Comparison of ENCODE assay signal across 11 cellular contexts in the genomic region with DNA sequence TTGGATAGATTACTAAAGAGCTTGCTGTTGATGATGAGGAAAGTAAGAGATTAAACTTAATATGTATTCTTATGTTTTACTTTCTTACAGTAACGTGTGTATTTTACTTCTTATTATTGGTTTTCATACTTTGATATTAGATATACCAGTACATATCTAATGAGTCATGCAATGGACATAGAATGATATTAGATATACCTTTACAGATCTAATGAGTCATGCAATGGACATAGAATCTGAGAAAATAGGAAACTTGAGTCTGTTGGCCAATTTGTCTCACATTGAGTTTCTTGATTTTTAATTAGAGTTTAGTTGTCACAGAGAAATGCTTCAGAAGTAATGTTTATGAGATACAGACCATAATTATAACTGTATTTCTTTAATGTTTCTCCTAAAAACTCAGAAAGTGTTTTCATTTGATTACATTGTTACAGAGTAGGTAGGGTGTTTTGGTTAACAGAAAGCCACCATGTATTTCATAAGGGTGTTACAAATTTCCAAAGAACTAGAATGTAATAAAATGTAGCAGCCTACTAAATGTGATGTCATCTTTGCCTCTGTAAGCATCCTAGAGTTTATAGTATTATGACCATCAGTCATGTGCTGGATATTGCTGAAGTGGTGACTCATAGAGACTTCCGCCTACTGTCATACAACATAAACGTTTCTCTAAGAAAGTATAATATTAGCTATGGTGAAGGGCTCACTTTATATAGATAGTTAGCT. TPM values are rescaled to one million over a fixed set of nuclear protein-coding genes. Genes with fewer than 3 reads are reported as not detected.
A peak's percentile ranks its signal among the peaks of the same experiment; 100 is the strongest.
DNase-seq lines count a peak whose midpoint lies in the region; ATAC-seq and TF ChIP-seq lines count a peak whose summit lies in the region.
"Had no signal": no experiment of that assay in that cellular context is flagged by ENCODE, and none has a peak within 500 bp of the region (broad histone marks: within the 10 kb centered on the region; RNA-seq: fewer than 3 reads in every experiment).

No MANE protein-coding gene starts in this region.

- H3K36me3 Mint-ChIP-seq in MCF 10A (ENCODE audit: insufficient read depth, unreplicated experiment): no peaks in the 10 kb centered on the region
- peaks cover 2% of the 10 kb centered on the region for H3K36me3 Mint-ChIP-seq in activated naive CD4-positive, alpha-beta T cell treated with anti-CD3 and anti-CD28 coated beads for 36 hours (ENCODE audit: low read depth)
- no peaks in the 10 kb centered on the region for H3K36me3 Mint-ChIP-seq in activated naive CD8-positive, alpha-beta T cell treated with anti-CD3 and anti-CD28 coated beads, Interleukin-2, amount 50 U/mL, for 24 hours (ENCODE audit: low read depth)

- H3K4me1 ChIP-seq in breast epithelium: peaks cover 0 to 4% of the 10 kb centered on the region in 2 donors
- H3K4me1 ChIP-seq in upper lobe of right lung: peaks cover 10% of the 10 kb centered on the region
- H3K4me1 ChIP-seq in testis: peaks cover 7% of the 10 kb centered on the region

- BruUV-seq in MCF 10A (replicated peaks; lab: Mats Ljungman, UMichigan): TSS peak; percentile 78

- TF ChIP-seq POLR2A in breast epithelium (IDR thresholded peaks at IDR 0.05) (no peak), testis (IDR thresholded peaks at IDR 0.05) (no peak)

- peak; percentile 76 for DNase-seq in MCF 10A (ENCODE audit: unreplicated experiment)
- no peak for DNase-seq in breast epithelium (ENCODE audit: low spot score in 2 of 2)
- peak; percentile 69 for DNase-seq in RWPE1 (ENCODE audit: low spot score)
- DNase-seq in fibroblast of peridontal ligament (ENCODE audit: extremely low read depth): peak; percentile 92
- no peak for DNase-seq in upper lobe of right lung
- no peak for DNase-seq in testis
- DNase-seq in activated naive CD4-positive, alpha-beta T cell treated with anti-CD3 and anti-CD28 coated beads for 36 hours: no peak
- DNase-seq in activated naive CD8-positive, alpha-beta T cell treated with anti-CD3 and anti-CD28 coated beads, Interleukin-2, amount 50 U/mL, for 24 hours: no peak
- DNase-seq: NCI-H1105, T-helper 17 cell had no signal

- H3K9me3 ChIP-seq in breast epithelium: no peaks in the 10 kb centered on the region
- no peaks in the 10 kb centered on the region for H3K9me3 ChIP-seq in upper lobe of right lung
- no peaks in the 10 kb centered on the region for H3K9me3 ChIP-seq in testis

- no peak overlapping the region for H3K4me3 Mint-ChIP-seq in MCF 10A (ENCODE audit: unreplicated experiment)
- H3K4me3 Mint-ChIP-seq in activated naive CD4-positive, alpha-beta T cell treated with anti-CD3 and anti-CD28 coated beads for 36 hours: no peak overlapping the region
- H3K4me3 Mint-ChIP-seq in activated naive CD8-positive, alpha-beta T cell treated with anti-CD3 and anti-CD28 coated beads, Interleukin-2, amount 50 U/mL, for 24 hours: no peak overlapping the region

- H3K9me3 Mint-ChIP-seq in MCF 10A (ENCODE audit: unreplicated experiment): no peaks in the 10 kb centered on the region
- no peaks in the 10 kb centered on the region for H3K9me3 Mint-ChIP-seq in activated naive CD4-positive, alpha-beta T cell treated with anti-CD3 and anti-CD28 coated beads for 36 hours
- H3K9me3 Mint-ChIP-seq in activated naive CD8-positive, alpha-beta T cell treated with anti-CD3 and anti-CD28 coated beads, Interleukin-2, amount 50 U/mL, for 24 hours: no peaks in the 10 kb centered on the region

- WGBS in testis, 2 donors: 62 to 70% methylated on average over 3 of the region's 3 CpGs

- TF ChIP-seq CTCF in MCF 10A (IDR thresholded peaks at IDR 0.05; ENCODE audit: unreplicated experiment) (no peak), breast epithelium (IDR thresholded peaks at IDR 0.05) (no peak), RWPE1 (conservative IDR thresholded peaks at IDR 0.05; ENCODE audit: low read depth) (no peak), upper lobe of right lung (IDR thresholded peaks at IDR 0.05) (no peak), testis (IDR thresholded peaks at IDR 0.05) (no peak)

- H3K27ac Mint-ChIP-seq in MCF 10A (ENCODE audit: low read depth, unreplicated experiment): peak overlapping the region; percentile 57
- no peak overlapping the region for H3K27ac Mint-ChIP-seq in activated naive CD4-positive, alpha-beta T cell treated with anti-CD3 and anti-CD28 coated beads for 36 hours
- H3K27ac Mint-ChIP-seq in activated naive CD8-positive, alpha-beta T cell treated with anti-CD3 and anti-CD28 coated beads, Interleukin-2, amount 50 U/mL, for 24 hours: no peak overlapping the region
- H3K27ac Mint-ChIP-seq: T-helper 17 cell had no signal

- ATAC-seq in upper lobe of right lung: peak; percentile 6
- no peak for ATAC-seq in activated naive CD8-positive, alpha-beta T cell treated with anti-CD3 and anti-CD28 coated beads, Interleukin-2, amount 50 U/mL, for 24 hours
- ATAC-seq: T-helper 17 cell had no signal

- no peaks in the 10 kb centered on the region for H3K27me3 ChIP-seq in breast epithelium
- no peaks in the 10 kb centered on the region for H3K27me3 ChIP-seq in upper lobe of right lung
- no peaks in the 10 kb centered on the region for H3K27me3 ChIP-seq in testis
- H3K27me3 ChIP-seq: BLaER1 treated with 17β-estradiol and CSF1 and Interleukin-3, amounts not matched to agents 10 nM and 100 nM had no signal

- H3K4me3 ChIP-seq in breast epithelium: no peak overlapping the region
- no peak overlapping the region for H3K4me3 ChIP-seq in upper lobe of right lung
- no peak overlapping the region for H3K4me3 ChIP-seq in testis

- CTCF ChIA-PET in MCF 10A (lab: Yijun Ruan, JAX) (interaction anchor here (1.6 kb wide), 1 partner anchor 21 kb away, joined by 4 read pairs; no protein-coding TSS in a partner anchor), RWPE1 (lab: Yijun Ruan, JAX) (interaction anchor here (0.8 kb wide), 1 partner anchor 103 kb away, joined by 4 read pairs; no protein-coding TSS in a partner anchor)
- CTCF ChIA-PET in activated naive CD4-positive, alpha-beta T cell treated with anti-CD3 and anti-CD28 coated beads for 36 hours (lab: Charles Lee): no interaction called here

- no peak overlapping the region for H3K27ac ChIP-seq in breast epithelium
- no peak overlapping the region for H3K27ac ChIP-seq in RWPE1
- H3K27ac ChIP-seq in upper lobe of right lung: no peak overlapping the region
- no peak overlapping the region for H3K27ac ChIP-seq in testis

- H3K36me3 ChIP-seq in breast epithelium (no peaks in the 10 kb centered on the region), upper lobe of right lung (no peaks in the 10 kb centered on the region), testis (ENCODE audit: low read depth, missing control alignments) (no peaks in the 10 kb centered on the region)
- H3K36me3 ChIP-seq: BLaER1 treated with 17β-estradiol and CSF1 and Interleukin-3, amounts not matched to agents 10 nM and 100 nM had no signal

- intact Hi-C loops in MCF 10A (cut with micrococcal nuclease): loop anchor here (1.0 kb wide), 2 partner anchors 130 to 309 kb away; a partner anchor contains a TSS
- intact Hi-C loops in breast epithelium (cut with DNase I; ENCODE audit: low total_unique reads): no loop called here
- intact Hi-C loops in upper lobe of right lung (cut with DNase I): no loop called here
- intact Hi-C loops in testis (cut with DNase I; ENCODE audit: low total_unique reads): no loop called here
- intact Hi-C loops in activated naive CD4-positive, alpha-beta T cell treated with anti-CD3 and anti-CD28 coated beads for 36 hours (cut with micrococcal nuclease): no loop called here

- peaks cover 6% of the 10 kb centered on the region for H3K4me1 Mint-ChIP-seq in MCF 10A (ENCODE audit: insufficient read depth, unreplicated experiment)
- peaks cover 8% of the 10 kb centered on the region for H3K4me1 Mint-ChIP-seq in activated naive CD4-positive, alpha-beta T cell treated with anti-CD3 and anti-CD28 coated beads for 36 hours (ENCODE audit: low read depth)
- peaks cover 12% of the 10 kb centered on the region for H3K4me1 Mint-ChIP-seq in activated naive CD8-positive, alpha-beta T cell treated with anti-CD3 and anti-CD28 coated beads, Interleukin-2, amount 50 U/mL, for 24 hours

- no peaks in the 10 kb centered on the region for H3K27me3 Mint-ChIP-seq in MCF 10A (ENCODE audit: insufficient read depth, unreplicated experiment)
- peaks cover 32% of the 10 kb centered on the region for H3K27me3 Mint-ChIP-seq in activated naive CD4-positive, alpha-beta T cell treated with anti-CD3 and anti-CD28 coated beads for 36 hours (ENCODE audit: low read depth)
- H3K27me3 Mint-ChIP-seq in activated naive CD8-positive, alpha-beta T cell treated with anti-CD3 and anti-CD28 coated beads, Interleukin-2, amount 50 U/mL, for 24 hours: peaks cover 22% of the 10 kb centered on the region

- POLR2A ChIA-PET in MCF 10A (lab: Yijun Ruan, JAX) (interaction anchor here (0.8 to 1.7 kb wide), 4 partner anchors 10 to 447 kb away, joined by 3 to 6 read pairs (median 4); a partner anchor contains a TSS), RWPE1 (lab: Yijun Ruan, JAX; ENCODE audit: low non-redundant PET) (no interaction called here)

RNA-seq across cellular contexts. Expression of a gene that starts 3.0 kb away (rescaled TPM):
- 29.9 and 32.6 TPM in 2 replicates for total RNA-seq in MCF 10A (2022)
- total RNA-seq in breast epithelium: 1 to 10 TPM; 2.3 to 7.0 (median 5.9) TPM
- 15.1 TPM for total RNA-seq in upper lobe of right lung
- 10 to 100 TPM in 1 of 2 donors, 1 to 10 TPM in 1; 9.7 to 11.8 TPM for total RNA-seq in testis
- polyA plus RNA-seq in testis (ENCODE audit: insufficient read depth, low read depth, low replicate concordance): 10.4 TPM
- 1 to 10 TPM; 4.7 to 5.5 TPM for total RNA-seq in activated naive CD4-positive, alpha-beta T cell treated with anti-CD3 and anti-CD28 coated beads for 36 hours

Comparison
In these comparisons a context has a peak if more than half of its experiments do, and no peak if none do; other contexts are left out.
1. DNase-seq: peak in MCF 10A (single experiment), RWPE1 (single experiment) and fibroblast of peridontal ligament (single experiment); none in breast epithelium (0 of 2), upper lobe of right lung (single experiment), testis (single experiment), activated naive CD4-positive, alpha-beta T cell treated with anti-CD3 and anti-CD28 coated beads for 36 hours (single experiment) and activated naive CD8-positive, alpha-beta T cell treated with anti-CD3 and anti-CD28 coated beads, Interleukin-2, amount 50 U/mL, for 24 hours (single experiment).